ENCODE assay signal across 13 cellular contexts in the genomic region with DNA sequence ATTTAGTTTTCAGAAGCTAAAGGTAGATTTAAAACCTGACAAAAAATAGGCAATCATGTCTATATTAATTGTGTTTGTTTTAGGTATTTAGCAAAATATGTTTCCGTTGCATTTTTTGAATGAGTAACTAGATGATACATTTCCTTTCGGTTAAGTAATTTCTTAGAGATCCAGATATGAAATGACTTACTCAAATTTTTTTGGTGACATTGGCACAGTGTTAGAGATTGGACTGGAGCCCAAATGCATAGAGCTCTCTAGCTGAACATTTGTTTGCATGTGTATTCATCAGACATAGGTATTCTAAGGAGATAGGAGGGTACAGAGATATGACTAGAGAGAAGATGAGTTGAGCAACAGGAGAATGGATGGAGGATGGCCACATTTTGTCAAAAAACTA. TPM values are rescaled to one million over a fixed set of nuclear protein-coding genes. Genes with fewer than 3 reads are reported as not detected.
DNase-seq lines count a peak whose midpoint lies in the region; ATAC-seq, FAIRE-seq and TF ChIP-seq lines count a peak whose summit lies in the region.
"Had no signal": no experiment of that assay in that cellular context is flagged by ENCODE, and none has a peak within 500 bp of the region (broad histone marks: within the 10 kb centered on the region; RNA-seq: fewer than 3 reads in every experiment).

No MANE protein-coding gene starts in this region.

- peaks cover 30% of the 10 kb centered on the region for H3K4me1 Mint-ChIP-seq in astrocyte (ENCODE audit: low read depth, unreplicated experiment)

- H4K20me1 ChIP-seq in KMS-11 (ENCODE audit: insufficient read depth) (peaks cover 21% of the 10 kb centered on the region), astrocyte (ENCODE audit: insufficient read depth, low read length) (peaks cover 58% of the 10 kb centered on the region), neural cell (ENCODE audit: insufficient read depth) (no peaks in the 10 kb centered on the region)

- H3K27ac Mint-ChIP-seq in astrocyte (ENCODE audit: unreplicated experiment) = no peak overlapping the region

- FAIRE-seq in astrocyte (lab: Jason Lieb, UNC) = no peak
- FAIRE-seq: H54, islet of Langerhans had no signal

- peaks cover 48% of the 10 kb centered on the region for H3K4me1 ChIP-seq in KMS-11 (ENCODE audit: low read depth, poor library complexity, severe bottlenecking)
- peaks cover 27% of the 10 kb centered on the region for H3K4me1 ChIP-seq in astrocyte (ENCODE audit: insufficient read depth, low read length)

- H3K36me3 Mint-ChIP-seq in astrocyte (ENCODE audit: low read depth, unreplicated experiment) = peaks cover 11% of the 10 kb centered on the region

- H3K9me2 ChIP-seq in neural cell (ENCODE audit: insufficient read depth, low read length) = no peaks in the 10 kb centered on the region

- DNase-seq in activated CD4-positive, CD25-positive, alpha-beta regulatory T cell treated with anti-CD3 and anti-CD28 coated beads, Interleukin-2, amount 50 U/mL, for 72 hours = no peak
- DNase-seq in astrocyte (ENCODE audit: low read depth) = peak; percentile 22
- DNase-seq in cerebellar nuclear complex (lab: John Stamatoyannopoulos, UW) = no peak
- DNase-seq: AML-193, NCI-H510A treated with DMSO at 0.1 percent for 48 hours had no signal

- peak overlapping the region; percentile 95; the same call in 1 of the 2 replicates for H3K9ac ChIP-seq in KMS-11
- H3K9ac ChIP-seq in astrocyte (ENCODE audit: low read length) = no peak overlapping the region
- H3K9ac ChIP-seq in neural cell (ENCODE audit: low read length) = no peak overlapping the region

- H2AFZ ChIP-seq in KMS-11 (ENCODE audit: low read depth) (no peak overlapping the region), astrocyte (ENCODE audit: low read depth, low read length) (no peak overlapping the region), neural cell (ENCODE audit: low read depth, low read length) (no peak overlapping the region)

- TF ChIP-seq RAD21 in neural cell (conservative IDR thresholded peaks at IDR 0.05) = no peak

- peak overlapping the region; percentile 99 for H3K4me3 Mint-ChIP-seq in astrocyte (ENCODE audit: unreplicated experiment)

- peak; percentile 2 to 4 for ATAC-seq in activated CD4-positive, CD25-positive, alpha-beta regulatory T cell treated with anti-CD3 and anti-CD28 coated beads, Interleukin-2, amount 50 U/mL, for 24 hours
- no peak for ATAC-seq in esophagus mucosa
- no peak for ATAC-seq in HG02623 (IDR thresholded peaks at IDR 0.05; ENCODE audit: unreplicated experiment)

- peaks cover 21% of the 10 kb centered on the region for H3K27me3 Mint-ChIP-seq in astrocyte (ENCODE audit: low read depth, unreplicated experiment)

- H3K4me3 ChIP-seq in KMS-11 (IDR thresholded peaks at IDR 0.05; ENCODE audit: insufficient read depth, low read depth, low read length) = no peak overlapping the region
- peak overlapping the region; percentile 91 for H3K4me3 ChIP-seq in astrocyte (ENCODE audit: insufficient read depth, low read depth, low read length)
- H3K4me3 ChIP-seq in neural cell (ENCODE audit: low read length) = peak overlapping the region; percentile 79

- H3K27ac ChIP-seq in KMS-11 (no peak overlapping the region), astrocyte (ENCODE audit: low read depth, low read length) (no peak overlapping the region), neural cell (ENCODE audit: low read length) (no peak overlapping the region)

- H3K36me3 ChIP-seq in KMS-11 (ENCODE audit: insufficient read depth) = peaks cover 18% of the 10 kb centered on the region; the same call in 1 of the 2 replicates
- peaks cover 36% of the 10 kb centered on the region for H3K36me3 ChIP-seq in astrocyte (ENCODE audit: insufficient read depth, low read length)
- peaks cover 11% of the 10 kb centered on the region for H3K36me3 ChIP-seq in neural cell (ENCODE audit: insufficient read depth, low read length)

- H3K9me3 ChIP-seq in astrocyte (ENCODE audit: insufficient read depth, low read depth, low read length) (no peaks in the 10 kb centered on the region), neural cell (ENCODE audit: low read length) (no peaks in the 10 kb centered on the region)

- no peaks in the 10 kb centered on the region for H3K9me3 Mint-ChIP-seq in astrocyte (ENCODE audit: unreplicated experiment)

- H3K79me2 ChIP-seq in KMS-11 (ENCODE audit: insufficient read depth, low read depth) (peaks cover 69% of the 10 kb centered on the region), astrocyte (ENCODE audit: insufficient read depth, low read length) (peaks cover 69% of the 10 kb centered on the region), neural cell (replicated peaks; ENCODE audit: insufficient read depth, low read length) (peaks cover 33% of the 10 kb centered on the region)

- no peak for TF ChIP-seq EP300 in neural cell (conservative IDR thresholded peaks at IDR 0.05; ENCODE audit: poor library complexity, severe bottlenecking)

- H3F3A ChIP-seq in neural cell (ENCODE audit: insufficient read depth, low read length, poor library complexity, severe bottlenecking) = no peaks in the 10 kb centered on the region

- H3K4me2 ChIP-seq in KMS-11 (peak overlapping the region; percentile 65), astrocyte (ENCODE audit: low read length) (peak overlapping the region; percentile 96), neural cell (ENCODE audit: low read length) (peak overlapping the region; percentile 11)

- TF ChIP-seq CTCF in KMS-11 (conservative IDR thresholded peaks at IDR 0.05; ENCODE audit: low read depth, low read length) = no peak
- TF ChIP-seq CTCF in astrocyte (IDR thresholded peaks at IDR 0.05; ENCODE audit: insufficient read depth, low read depth, low read length) = no peak
- TF ChIP-seq CTCF in neural cell (IDR thresholded peaks at IDR 0.05; ENCODE audit: poor library complexity, severe bottlenecking) = no peak

- H3K27me3 ChIP-seq in KMS-11 (ENCODE audit: insufficient read depth, low read depth) (no peaks in the 10 kb centered on the region), astrocyte (ENCODE audit: insufficient read depth, low read length) (peaks cover 22% of the 10 kb centered on the region), neural cell (ENCODE audit: insufficient read depth, low read depth, low read length) (peaks cover 25% of the 10 kb centered on the region)

TF ChIP-seq in neural cell, 6 proteins besides CTCF, POLR2A, EP300 and RAD21:
- no peak for TF ChIP-seq MXI1 (conservative IDR thresholded peaks at IDR 0.05; ENCODE audit: poor library complexity, severe bottlenecking)
- TF ChIP-seq POLR2AphosphoS5 (IDR thresholded peaks at IDR 0.05) = no peak
- TF ChIP-seq EZH2 (IDR thresholded peaks at IDR 0.05; ENCODE audit: borderline replicate concordance, insufficient read depth, low read length, poor library complexity, severe bottlenecking) = no peak
- TF ChIP-seq SMC3 (conservative IDR thresholded peaks at IDR 0.05; ENCODE audit: poor library complexity) = no peak
- TF ChIP-seq, protein P1, sequence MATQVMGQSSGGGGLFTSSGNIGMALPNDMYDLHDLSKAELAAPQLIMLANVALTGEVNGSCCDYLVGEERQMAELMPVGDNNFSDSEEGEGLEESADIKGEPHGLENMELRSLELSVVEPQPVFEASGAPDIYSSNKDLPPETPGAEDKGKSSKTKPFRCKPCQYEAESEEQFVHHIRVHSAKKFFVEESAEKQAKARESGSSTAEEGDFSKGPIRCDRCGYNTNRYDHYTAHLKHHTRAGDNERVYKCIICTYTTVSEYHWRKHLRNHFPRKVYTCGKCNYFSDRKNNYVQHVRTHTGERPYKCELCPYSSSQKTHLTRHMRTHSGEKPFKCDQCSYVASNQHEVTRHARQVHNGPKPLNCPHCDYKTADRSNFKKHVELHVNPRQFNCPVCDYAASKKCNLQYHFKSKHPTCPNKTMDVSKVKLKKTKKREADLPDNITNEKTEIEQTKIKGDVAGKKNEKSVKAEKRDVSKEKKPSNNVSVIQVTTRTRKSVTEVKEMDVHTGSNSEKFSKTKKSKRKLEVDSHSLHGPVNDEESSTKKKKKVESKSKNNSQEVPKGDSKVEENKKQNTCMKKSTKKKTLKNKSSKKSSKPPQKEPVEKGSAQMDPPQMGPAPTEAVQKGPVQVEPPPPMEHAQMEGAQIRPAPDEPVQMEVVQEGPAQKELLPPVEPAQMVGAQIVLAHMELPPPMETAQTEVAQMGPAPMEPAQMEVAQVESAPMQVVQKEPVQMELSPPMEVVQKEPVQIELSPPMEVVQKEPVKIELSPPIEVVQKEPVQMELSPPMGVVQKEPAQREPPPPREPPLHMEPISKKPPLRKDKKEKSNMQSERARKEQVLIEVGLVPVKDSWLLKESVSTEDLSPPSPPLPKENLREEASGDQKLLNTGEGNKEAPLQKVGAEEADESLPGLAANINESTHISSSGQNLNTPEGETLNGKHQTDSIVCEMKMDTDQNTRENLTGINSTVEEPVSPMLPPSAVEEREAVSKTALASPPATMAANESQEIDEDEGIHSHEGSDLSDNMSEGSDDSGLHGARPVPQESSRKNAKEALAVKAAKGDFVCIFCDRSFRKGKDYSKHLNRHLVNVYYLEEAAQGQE (IDR thresholded peaks at IDR 0.05; ENCODE audit: borderline replicate concordance) = no peak
- no peak for TF ChIP-seq TAF1 (IDR thresholded peaks at IDR 0.05; ENCODE audit: low read depth)

RNA-seq across cellular contexts. Expression of a gene that starts 1.9 kb away (rescaled TPM):
- total RNA-seq in astrocyte (79.7 and 81.7 TPM in 2 replicates), esophagus mucosa (65.2 TPM)
- polyA plus RNA-seq in neural cell = 127 and 162 TPM in 2 replicates
- 140 and 152 TPM in 2 replicates for polyA minus RNA-seq in neural cell

RNA-seq across cellular contexts. Expression of a gene that starts 8.2 kb away (rescaled TPM):
- total RNA-seq in astrocyte = not detected in 2 replicates
- polyA plus RNA-seq in neural cell = not detected in 2 replicates
- not detected in 2 replicates for polyA minus RNA-seq in neural cell
- total RNA-seq in esophagus mucosa = not detected
- total RNA-seq: pulmonary artery endothelial cell had no signal

RNA-seq across cellular contexts. Expression of a gene that starts 20.3 kb away (rescaled TPM):
- total RNA-seq in astrocyte (not detected in 2 replicates), esophagus mucosa (not detected)
- polyA plus RNA-seq in neural cell = not detected in 2 replicates
- not detected in 2 replicates for polyA minus RNA-seq in neural cell
- total RNA-seq: pulmonary artery endothelial cell had no signal

Comparison
In these comparisons a context has a peak if more than half of its experiments do, and no peak if none do; other contexts are left out.
1. ATAC-seq: peak in activated CD4-positive, CD25-positive, alpha-beta regulatory T cell treated with anti-CD3 and anti-CD28 coated beads, Interleukin-2, amount 50 U/mL, for 24 hours (2 of 2); none in esophagus mucosa (single experiment) and HG02623 (single experiment).
2. H3K4me2 ChIP-seq: peak in every context shown above with its lines; median percentile 96 in astrocyte; 65 in KMS-11; 11 in neural cell.